ENCODE assay signal across 8 cellular contexts in the genomic region with DNA sequence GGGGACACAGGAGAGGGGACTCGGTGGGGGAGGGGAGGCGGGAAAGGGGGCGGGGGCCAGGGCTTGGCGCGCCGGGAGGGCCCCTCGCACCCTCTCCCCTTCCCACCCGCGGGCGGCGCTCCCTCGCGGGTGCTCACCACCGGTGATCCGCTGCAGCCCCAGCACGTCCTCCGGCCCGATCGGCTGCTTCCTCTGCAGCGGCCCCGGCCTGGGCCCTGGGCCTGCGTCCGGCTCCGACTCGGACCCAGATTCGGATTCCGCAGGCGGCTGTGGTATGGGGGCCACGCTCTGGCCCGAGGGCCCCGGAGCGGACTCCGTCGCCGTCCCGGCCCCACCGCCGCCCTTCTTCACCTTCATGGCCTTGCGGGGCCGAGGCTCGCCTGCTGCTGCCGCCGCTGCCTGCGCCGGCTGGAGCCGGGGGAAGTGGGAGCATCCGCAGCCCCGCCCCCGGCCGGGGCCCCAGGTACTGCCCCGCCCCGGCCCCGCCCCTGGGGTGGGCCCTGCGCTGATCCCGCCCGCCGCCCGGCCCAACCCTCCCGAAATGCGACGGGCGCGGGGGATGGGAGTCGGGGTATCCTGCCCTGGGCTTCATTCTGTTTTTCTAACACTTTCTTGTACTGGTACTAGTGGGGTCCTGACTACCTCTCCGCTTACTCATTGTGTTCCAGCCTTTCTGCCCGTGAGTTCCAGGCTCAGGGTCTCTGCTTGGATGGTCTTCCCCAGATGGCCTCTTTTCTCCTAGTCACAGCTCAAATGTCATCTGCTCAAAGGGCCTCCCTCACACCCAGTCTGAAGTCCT. TPM values are rescaled to one million over a fixed set of nuclear protein-coding genes. Genes with fewer than 3 reads are reported as not detected.
DNase-seq lines count a peak whose midpoint lies in the region; ATAC-seq, FAIRE-seq and TF ChIP-seq lines count a peak whose summit lies in the region.

A gene (minus strand): TSS at position 424 of the 799 bp plus-strand sequence. CDS start 67 bp downstream, at position 357.

- TF ChIP-seq CTCF in choroid plexus epithelial cell (conservative IDR thresholded peaks at IDR 0.05; ENCODE audit: low read depth, low read length), result no peak

- H3K4me1 Mint-ChIP-seq in activated CD4-positive, alpha-beta T cell treated with anti-CD3 and anti-CD28 coated beads for 36 hours, result peaks cover 52% of the 10 kb centered on the region

- CTCF ChIA-PET in activated CD4-positive, alpha-beta T cell treated with anti-CD3 and anti-CD28 coated beads for 36 hours (lab: Charles Lee), result interaction anchor here (0.7 to 7.7 kb wide), 5 partner anchors 7 to 23 kb away, joined by 3 to 38 read pairs (median 3); a partner anchor contains a TSS

- no peaks in the 10 kb centered on the region for H3K9me3 Mint-ChIP-seq in activated CD4-positive, alpha-beta T cell treated with anti-CD3 and anti-CD28 coated beads for 36 hours (ENCODE audit: low read depth)

- no peaks in the 10 kb centered on the region for H3K27me3 Mint-ChIP-seq in activated CD4-positive, alpha-beta T cell treated with anti-CD3 and anti-CD28 coated beads for 36 hours

- intact Hi-C loops in activated CD4-positive, alpha-beta T cell treated with anti-CD3 and anti-CD28 coated beads for 36 hours (cut with DNase I, micrococcal nuclease), result loop anchor here (1.0 to 10.0 kb wide), 11 partner anchors 18 to 511 kb away; a partner anchor contains a TSS
- intact Hi-C loops in left colon (cut with DNase I, micrococcal nuclease), result no loop called here

- H3K27ac Mint-ChIP-seq in activated CD4-positive, alpha-beta T cell treated with anti-CD3 and anti-CD28 coated beads for 36 hours, result peak within 1 kb of the TSS; percentile 70

- peak; percentile 81 for TF ChIP-seq POLR2A in GM12892 (IDR thresholded peaks at IDR 0.05; ENCODE audit: low read depth, low read length)

- peak; percentile 40 for FAIRE-seq in GM12892 (lab: Jason Lieb, UNC)

- DNase-seq in GM12892 (ENCODE audit: insufficient read length) (peak; percentile 90), NCI-H2227 (lab: John Stamatoyannopoulos, UW; ENCODE audit: unreplicated experiment) (peak; percentile 80), choroid plexus epithelial cell (ENCODE audit: low read depth) (peak; percentile 68), left colon (peak; percentile 71 to 90)
- DNase-seq in activated CD4-positive, alpha-beta T cell treated with anti-CD3 and anti-CD28 coated beads for 36 hours, result peak; percentile 91
- peak; percentile 72 to 82 for DNase-seq in stimulated activated CD4-positive, alpha-beta T cell treated with anti-CD3 and anti-CD28 coated beads, Interleukin-1b, Interleukin-23, amount 100 ng/mL, for 4 hours (ENCODE audit: low read depth in 2 of 2)

- peaks cover 35% of the 10 kb centered on the region for H3K36me3 Mint-ChIP-seq in activated CD4-positive, alpha-beta T cell treated with anti-CD3 and anti-CD28 coated beads for 36 hours (ENCODE audit: low read depth)

- H3K4me3 ChIP-seq in choroid plexus epithelial cell (ENCODE audit: low read depth, low read length), result peak within 1 kb of the TSS; percentile 80

- POLR2A ChIA-PET in activated CD4-positive, alpha-beta T cell treated with anti-CD3 and anti-CD28 coated beads for 36 hours (lab: Charles Lee), result no interaction called here

- peak within 1 kb of the TSS; percentile 87 for H3K4me3 Mint-ChIP-seq in activated CD4-positive, alpha-beta T cell treated with anti-CD3 and anti-CD28 coated beads for 36 hours

- peak; percentile 58 for ATAC-seq in HG02840 (IDR thresholded peaks at IDR 0.05; ENCODE audit: low FRiP score, unreplicated experiment)
- ATAC-seq in activated CD4-positive, alpha-beta T cell treated with anti-CD3 and anti-CD28 coated beads for 36 hours, result peak; percentile 71
- ATAC-seq in left colon, result peak; percentile 87
- no peak for ATAC-seq in GM18873 (IDR thresholded peaks at IDR 0.05; ENCODE audit: low FRiP score, unreplicated experiment)

RNA-seq across cellular contexts. Expression of the gene that starts here (rescaled TPM):
- polyA plus RNA-seq in GM12892 (2012; ENCODE audit: missing spikeins), result 66.8 TPM
- total RNA-seq in activated CD4-positive, alpha-beta T cell treated with anti-CD3 and anti-CD28 coated beads for 36 hours, result 10 to 100 TPM; 35.9 to 48.7 TPM
- 10 to 100 TPM; 26.7 to 32.4 TPM for total RNA-seq in left colon

Comparison
In these comparisons a context has a peak if more than half of its experiments do, and no peak if none do; other contexts are left out.
1. intact Hi-C loops: an anchor here in activated CD4-positive, alpha-beta T cell treated with anti-CD3 and anti-CD28 coated beads for 36 hours (1.0 to 10.0 kb wide); none called in left colon.